ENCODE assay signal across 15 cellular contexts in genomic region chr21:45741691-45742090, GRCh38.
A peak's percentile ranks its signal among the peaks of the same experiment; 100 is the strongest.
DNase-seq lines count a peak whose midpoint lies in the region; ATAC-seq, FAIRE-seq and TF ChIP-seq lines count a peak whose summit lies in the region.
"Had no signal": no experiment of that assay in that cellular context is flagged by ENCODE, and none has a peak within 500 bp of the region (broad histone marks: within the 10 kb centered on the region; RNA-seq: fewer than 3 reads in every experiment).

No MANE protein-coding gene starts in this region.

- H4K20me1 ChIP-seq in GM12878 (ENCODE audit: control insufficient read depth, insufficient read depth) = no peaks in the 10 kb centered on the region

- H3K9me3 ChIP-seq in breast epithelium (no peaks in the 10 kb centered on the region), GM12878 (replicated peaks; ENCODE audit: control insufficient read depth, insufficient read depth, low read length) (no peaks in the 10 kb centered on the region; the same call in 2 of the 3 replicates)

- no peak overlapping the region for H3K4me3 Mint-ChIP-seq in MCF 10A (ENCODE audit: unreplicated experiment)

- no peaks in the 10 kb centered on the region for H3K36me3 Mint-ChIP-seq in MCF 10A (ENCODE audit: insufficient read depth, unreplicated experiment)

- no peak overlapping the region for H3K9ac ChIP-seq in GM12878 (ENCODE audit: control insufficient read depth, insufficient read depth, low read length)

- RAD21 ChIA-PET in GM12878 (lab: Charles Lee; ENCODE audit: unreplicated experiment) = interaction anchor here (0.7 kb wide), 1 partner anchor 185 kb away, joined by 4 read pairs; no protein-coding TSS in a partner anchor

- H3K27me3 ChIP-seq in breast epithelium = no peaks in the 10 kb centered on the region
- H3K27me3 ChIP-seq in GM12878 (replicated peaks in 1 of 2; ENCODE audit: control insufficient read depth in 2 of 2, insufficient read depth in 2 of 2, low read length in 1 of 2) = no peaks in the 10 kb centered on the region

- TF ChIP-seq CTCF in MCF 10A (IDR thresholded peaks at IDR 0.05; ENCODE audit: unreplicated experiment) = no peak
- no peak for TF ChIP-seq CTCF in breast epithelium (IDR thresholded peaks at IDR 0.05)
- no peak for TF ChIP-seq CTCF in GM13976 (IDR thresholded peaks at IDR 0.05; ENCODE audit: borderline replicate concordance, control extremely low read depth, extremely low read depth, insufficient read depth, missing control alignments)
- no peak for TF ChIP-seq CTCF in GM12878 (IDR thresholded peaks at IDR 0.05 in 2 of 3, conservative IDR thresholded peaks at IDR 0.05 in 1 of 3; ENCODE audit: control insufficient read depth in 2 of 3, extremely low read depth in 1 of 3, insufficient read depth in 1 of 3, low read depth in 3 of 3, low read length in 3 of 3)

- no peak for DNase-seq in MCF 10A (ENCODE audit: unreplicated experiment)
- no peak for DNase-seq in breast epithelium (ENCODE audit: low spot score in 2 of 2)
- DNase-seq in GM13976 (ENCODE audit: low spot score) = peak; percentile 28
- DNase-seq in GM12878 (ENCODE audit: low read depth, low spot score) = no peak
- peak; percentile 25 for DNase-seq in stimulated activated naive CD8-positive, alpha-beta T cell treated with anti-CD3 and anti-CD28 coated beads, Interleukin-15, Interleukin-2, amounts not matched to agents 100 U/mL and 50 U/mL, for 24 hours
- DNase-seq in Kasumi-1 (lab: John Stamatoyannopoulos, UW) = no peak
- DNase-seq in caudate nucleus (lab: John Stamatoyannopoulos, UW) = no peak
- DNase-seq: C1 segment of cervical spinal cord, COR-L47, HCEC 1CT, NCI-H1436, NCI-H2029 treated with DMSO at 0.1 percent for 48 hours, NCI-H2227 treated with DMSO at 0.1 percent for 48 hours, NCI-H526 had no signal

- 25% methylated on average over 6 of the region's 6 CpGs for WGBS in GM12878 (ENCODE audit: insufficient coverage, insufficient replicate concordance, low lambda C conversion rate, missing lambda C conversion rate)

- BruUV-seq in MCF 10A (replicated peaks; lab: Mats Ljungman, UMichigan) (no TSS peak), GM12878 (replicated peaks; lab: Mats Ljungman, UMichigan) (no TSS peak)

- no peaks in the 10 kb centered on the region for H3K36me3 ChIP-seq in breast epithelium
- H3K36me3 ChIP-seq in GM12878 (ENCODE audit: control insufficient read depth in 2 of 2, insufficient read depth in 2 of 2, low read length in 1 of 2) = no peaks in the 10 kb centered on the region

- FAIRE-seq in GM12878 (lab: Jason Lieb, UNC) = no peak
- FAIRE-seq: GM12891 had no signal

- peak overlapping the region; percentile 17 for H3K27ac Mint-ChIP-seq in MCF 10A (ENCODE audit: low read depth, unreplicated experiment)

- no peaks in the 10 kb centered on the region for H3K27me3 Mint-ChIP-seq in MCF 10A (ENCODE audit: insufficient read depth, unreplicated experiment)

- H3K4me2 ChIP-seq in GM12878 (ENCODE audit: control insufficient read depth, insufficient read depth) = no peak overlapping the region

- H3K4me3 ChIP-seq in breast epithelium (no peak overlapping the region), GM12878 (no peak overlapping the region)

- H2AFZ ChIP-seq in GM12878 (ENCODE audit: control insufficient read depth, low read depth, low read length) = no peak overlapping the region

- H3K79me2 ChIP-seq in GM12878 (ENCODE audit: control insufficient read depth, insufficient read depth, low read length) = no peaks in the 10 kb centered on the region

- peaks cover 6% of the 10 kb centered on the region for H3K4me1 Mint-ChIP-seq in MCF 10A (ENCODE audit: insufficient read depth, unreplicated experiment)

- ATAC-seq in GM12878 = peak; percentile 18; the same call in 1 of the 3 replicates
- ATAC-seq in stimulated activated naive CD8-positive, alpha-beta T cell treated with anti-CD3 and anti-CD28 coated beads, Interleukin-15, Interleukin-2, amounts not matched to agents 100 U/mL and 50 U/mL, for 24 hours = peak; percentile 43

- TF ChIP-seq RAD21 in GM12878 (IDR thresholded peaks at IDR 0.05; ENCODE audit: insufficient read depth, low read depth, low read length) = no peak

- in situ Hi-C loops in GM13976 (cut with MboI; ENCODE audit: low sequenced_read_pairs, unreplicated experiment) (no loop called here), GM12878 (cut with MboI) (no loop called here)

- H3K4me1 ChIP-seq in breast epithelium (no peaks in the 10 kb centered on the region), GM12878 (ENCODE audit: control insufficient read depth, insufficient read depth, low read length) (no peaks in the 10 kb centered on the region)

- intact Hi-C loops in MCF 10A (cut with micrococcal nuclease) (no loop called here), breast epithelium (cut with DNase I; ENCODE audit: low total_unique reads) (no loop called here), GM12878 (cut with micrococcal nuclease; ENCODE audit: unreplicated experiment) (no loop called here)

- POLR2A ChIA-PET in MCF 10A (lab: Yijun Ruan, JAX) (interaction anchor here (1.3 to 1.8 kb wide), 2 partner anchors 18 to 43 kb away, joined by 4 to 5 read pairs; no protein-coding TSS in a partner anchor), GM12878 (lab: Charles Lee) (interaction anchor here (0.6 to 1.2 kb wide), 2 partner anchors 32 to 198 kb away, joined by 3 read pairs; no protein-coding TSS in a partner anchor)

- H3K27ac ChIP-seq in breast epithelium (no peak overlapping the region), GM12878 (ENCODE audit: control insufficient read depth, insufficient read depth) (no peak overlapping the region), caudate nucleus (ENCODE audit: low read depth, low read length) (no peak overlapping the region)

- H3K9me3 Mint-ChIP-seq in MCF 10A (ENCODE audit: unreplicated experiment) = no peaks in the 10 kb centered on the region

- SMC1A ChIA-PET in GM12878 (lab: Charles Lee; ENCODE audit: uncharacterized antibody, unreplicated experiment) = interaction anchor here (0.9 to 1.6 kb wide), 4 partner anchors 13 to 83 kb away, joined by 3 to 8 read pairs (median 3); no protein-coding TSS in a partner anchor

- TF ChIP-seq POLR2A in breast epithelium (IDR thresholded peaks at IDR 0.05) = no peak
- TF ChIP-seq POLR2A in GM12878 (IDR thresholded peaks at IDR 0.05; ENCODE audit: low read depth, low read length) = no peak

- no peak for TF ChIP-seq EP300 in GM12878 (IDR thresholded peaks at IDR 0.05; ENCODE audit: borderline replicate concordance in 1 of 2, control insufficient read depth in 1 of 2, low read depth in 2 of 2, low read length in 2 of 2)

- CTCF ChIA-PET in MCF 10A (lab: Yijun Ruan, JAX) (no interaction called here), GM12878 (lab: Yijun Ruan, JAX) (interaction anchor here (0.7 to 1.3 kb wide), 2 partner anchors 169 to 185 kb away, joined by 3 read pairs; no protein-coding TSS in a partner anchor)

TF ChIP-seq in GM12878, 131 proteins besides CTCF, POLR2A, EP300 and RAD21:
- TF ChIP-seq BCLAF1 (IDR thresholded peaks at IDR 0.05) = no peak
- no peak for TF ChIP-seq ZNF207 (IDR thresholded peaks at IDR 0.05; ENCODE audit: borderline replicate concordance)
- TF ChIP-seq MLLT1 (IDR thresholded peaks at IDR 0.05) = no peak

Comparison
In these comparisons a context has a peak if more than half of its experiments do, and no peak if none do; other contexts are left out.
1. DNase-seq: peak in GM13976 (single experiment) and stimulated activated naive CD8-positive, alpha-beta T cell treated with anti-CD3 and anti-CD28 coated beads, Interleukin-15, Interleukin-2, amounts not matched to agents 100 U/mL and 50 U/mL, for 24 hours (single experiment); none in MCF 10A (single experiment), breast epithelium (0 of 2), GM12878 (single experiment), Kasumi-1 (0 of 2) and caudate nucleus (0 of 61).